In genomic region chr16:26019406-26019805, GRCh38 we compare ENCODE assay signal across 16 cellular contexts.
DNase-seq lines count a peak whose midpoint lies in the region.
"Had no signal": no experiment of that assay in that cellular context is flagged by ENCODE, and none has a peak within 500 bp of the region (broad histone marks: within the 10 kb centered on the region; RNA-seq: fewer than 3 reads in every experiment).

No MANE protein-coding gene starts in this region.

- H2AK5ac ChIP-seq in mesenchymal stem cell (ENCODE audit: low read length, severe bottlenecking): no peak overlapping the region

- H3K27ac ChIP-seq in mesenchymal stem cell (ENCODE audit: low read length, poor library complexity, severe bottlenecking): no peak overlapping the region
- H3K27ac ChIP-seq: BLaER1 treated with 17β-estradiol and CSF1 and Interleukin-3, amounts not matched to agents 10 nM and 100 nM; GM23248; HL-60 had no signal

- no peak overlapping the region for H3K4me2 ChIP-seq in mesenchymal stem cell (ENCODE audit: low read length, poor library complexity, severe bottlenecking)
- H3K4me2 ChIP-seq: BLaER1 treated with 17β-estradiol and CSF1 and Interleukin-3, amounts not matched to agents 10 nM and 100 nM had no signal

- no peak overlapping the region for H3K18ac ChIP-seq in mesenchymal stem cell (ENCODE audit: low read depth in 1 of 2, low read length in 2 of 2)

- H3K4me1 ChIP-seq in mesenchymal stem cell (ENCODE audit: control insufficient read depth, insufficient read depth, low read depth, low read length): no peaks in the 10 kb centered on the region
- H3K4me1 ChIP-seq: BLaER1 treated with 17β-estradiol and CSF1 and Interleukin-3, amounts not matched to agents 10 nM and 100 nM had no signal

- H3K79me1 ChIP-seq in mesenchymal stem cell (replicated peaks; ENCODE audit: low read length, poor library complexity, severe bottlenecking): no peaks in the 10 kb centered on the region

- H2BK5ac ChIP-seq in mesenchymal stem cell (ENCODE audit: low read depth, low read length, poor library complexity, severe bottlenecking): no peak overlapping the region

- H4K8ac ChIP-seq in mesenchymal stem cell (ENCODE audit: low read length): no peak overlapping the region

- DNase-seq in NCI-H82 (lab: John Stamatoyannopoulos, UW) (peak; percentile 47), NCI-H82 treated with DMSO at 0.1 percent for 48 hours (lab: John Stamatoyannopoulos, UW; ENCODE audit: unreplicated experiment) (no peak), SHP77 (lab: John Stamatoyannopoulos, UW) (peak; percentile 76 to 85), cerebellum (ENCODE audit: low spot score) (peak; percentile 5), nucleus accumbens (lab: John Stamatoyannopoulos, UW) (no peak), NCI-H526 treated with DMSO at 0.1 percent for 48 hours (lab: John Stamatoyannopoulos, UW) (no peak), mesenchymal stem cell (no peak)
- DNase-seq: ACHN; Calu3; CD4-positive, CD25-positive, alpha-beta regulatory T cell; DMS 273 treated with DMSO at 0.1 percent for 48 hours; GM23248; H7 had no signal

- H2BK12ac ChIP-seq in mesenchymal stem cell (ENCODE audit: low read length in 2 of 2): no peak overlapping the region

- H4K91ac ChIP-seq in mesenchymal stem cell (ENCODE audit: low read length): no peak overlapping the region

- H3K4ac ChIP-seq in mesenchymal stem cell (ENCODE audit: low read depth in 1 of 2, low read length in 2 of 2): no peak overlapping the region

- H3K4me3 ChIP-seq in mesenchymal stem cell (ENCODE audit: insufficient read depth in 1 of 2, low read depth in 1 of 2, low read length in 2 of 2): no peak overlapping the region
- H3K4me3 ChIP-seq: BLaER1 treated with 17β-estradiol and CSF1 and Interleukin-3, amounts not matched to agents 10 nM and 100 nM; GM12878; GM23248 had no signal

- no peak overlapping the region for H2BK15ac ChIP-seq in mesenchymal stem cell (ENCODE audit: low read depth, poor library complexity, severe bottlenecking)

- H3K36me3 ChIP-seq in mesenchymal stem cell (ENCODE audit: control insufficient read depth in 1 of 2, insufficient read depth in 2 of 2, low read depth in 1 of 2, low read length in 2 of 2): no peaks in the 10 kb centered on the region

- H2AFZ ChIP-seq in mesenchymal stem cell (ENCODE audit: low read depth, low read length): no peak overlapping the region
- H2AFZ ChIP-seq: GM23248 had no signal

- 83% methylated on average over 2 of the region's 7 CpGs for WGBS in mesenchymal stem cell

- no peak overlapping the region for H2BK120ac ChIP-seq in mesenchymal stem cell (ENCODE audit: low read depth, low read length)

- H3K9ac ChIP-seq in mesenchymal stem cell (ENCODE audit: low read length): no peak overlapping the region
- H3K9ac ChIP-seq: BLaER1 treated with 17β-estradiol and CSF1 and Interleukin-3, amounts not matched to agents 10 nM and 100 nM; GM23248 had no signal

- no peak overlapping the region for H3K23ac ChIP-seq in mesenchymal stem cell (ENCODE audit: low read length in 2 of 2)

- H3K14ac ChIP-seq in mesenchymal stem cell (ENCODE audit: low read length in 2 of 2): no peak overlapping the region

- H3K27me3 ChIP-seq in mesenchymal stem cell (ENCODE audit: control insufficient read depth in 1 of 2, insufficient read depth in 1 of 2, low read length in 2 of 2): no peaks in the 10 kb centered on the region
- H3K27me3 ChIP-seq: BLaER1 treated with 17β-estradiol and CSF1 and Interleukin-3, amounts not matched to agents 10 nM and 100 nM had no signal

- peaks cover 31% of the 10 kb centered on the region for H3K9me3 ChIP-seq in mesenchymal stem cell (ENCODE audit: control insufficient read depth, low read length)

Comparison
In these comparisons a context has a peak if more than half of its experiments do, and no peak if none do; other contexts are left out.
1. DNase-seq: peak in NCI-H82 (single experiment), SHP77 (2 of 2) and cerebellum (single experiment); none in NCI-H82 treated with DMSO at 0.1 percent for 48 hours (single experiment), nucleus accumbens (0 of 56), NCI-H526 treated with DMSO at 0.1 percent for 48 hours (single experiment) and mesenchymal stem cell (single experiment).